8 cellular contexts compared by ENCODE assay signal in the genomic region with DNA sequence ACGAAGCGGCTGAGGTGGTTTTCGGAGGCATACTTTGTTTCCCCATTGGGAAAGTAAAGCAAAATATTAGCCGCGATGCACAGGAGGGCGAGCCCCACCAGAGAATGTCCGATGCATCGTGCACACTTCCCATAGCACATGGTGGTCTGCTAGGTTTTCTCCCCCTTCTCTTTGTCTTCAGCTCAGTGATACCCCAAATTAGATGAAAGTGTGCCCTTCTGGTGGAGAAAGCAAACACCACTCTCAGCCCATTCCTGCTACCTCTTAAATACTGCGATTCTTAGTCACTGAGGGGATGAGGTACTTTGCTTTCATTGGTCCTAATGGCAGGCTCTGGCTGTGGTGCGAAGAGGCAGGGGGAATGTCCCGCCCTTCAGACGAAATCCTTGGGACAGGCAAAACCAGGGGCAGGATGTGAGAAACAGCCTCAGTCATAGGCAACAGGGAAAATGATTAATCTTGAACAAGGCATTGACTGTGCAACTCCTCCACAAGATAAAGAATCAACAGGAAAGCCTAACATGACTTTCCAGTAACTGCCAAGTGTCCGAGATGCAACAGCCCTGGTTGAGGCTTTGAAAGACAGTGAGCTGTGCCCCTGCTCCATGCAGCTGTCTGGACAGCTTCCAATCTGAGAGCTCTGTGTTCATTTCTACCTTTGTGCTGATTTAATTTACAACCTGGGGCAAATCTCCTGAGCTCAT. TPM values are rescaled to one million over a fixed set of nuclear protein-coding genes. Genes with fewer than 3 reads are reported as not detected.
DNase-seq lines count a peak whose midpoint lies in the region; ATAC-seq, FAIRE-seq and TF ChIP-seq lines count a peak whose summit lies in the region.

A gene with protein sequence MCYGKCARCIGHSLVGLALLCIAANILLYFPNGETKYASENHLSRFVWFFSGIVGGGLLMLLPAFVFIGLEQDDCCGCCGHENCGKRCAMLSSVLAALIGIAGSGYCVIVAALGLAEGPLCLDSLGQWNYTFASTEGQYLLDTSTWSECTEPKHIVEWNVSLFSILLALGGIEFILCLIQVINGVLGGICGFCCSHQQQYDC (minus strand): TSS at position 242 of the 704 bp plus-strand sequence. CDS start 102 bp downstream, at position 140.

- in situ Hi-C loops in HepG2 (cut with HindIII; ENCODE audit: extremely low pct_ligation_motif_present, low pct_unique_long_range_greater_than_20kb) = no loop called here
- in situ Hi-C loops in transverse colon (cut with MboI; ENCODE audit: low pct_ligation_motif_present in 1 of 4, low pct_unique_long_range_greater_than_20kb in 1 of 4, low sequenced_read_pairs in 3 of 4) = no loop called here

- H3K27me3 ChIP-seq in bronchial epithelial cell (ENCODE audit: control insufficient read depth, insufficient read depth, low read length) (no peaks in the 10 kb centered on the region), HepG2 (ENCODE audit: control insufficient read depth in 1 of 2, insufficient read depth in 2 of 2, low read length in 2 of 2) (peaks cover 0 to 3% of the 10 kb centered on the region in 2 experiments; a peak in 1 of 5 replicates), transverse colon (no peaks in the 10 kb centered on the region)

- peak within 1 kb of the TSS; percentile 96 for H3K4me2 ChIP-seq in HepG2 (ENCODE audit: low read depth, low read length)

- peak; percentile 96 to 100 for TF ChIP-seq POLR2A in HepG2 (IDR thresholded peaks at IDR 0.05; ENCODE audit: insufficient read depth in 1 of 2, low read depth in 2 of 2, low read length in 2 of 2)
- peak; percentile 65 for TF ChIP-seq POLR2A in transverse colon (IDR thresholded peaks at IDR 0.05)

- DNase-seq in AG04449 (ENCODE audit: low read depth, low spot score) = no peak
- DNase-seq in NCI-H1092 (lab: John Stamatoyannopoulos, UW) = peak; percentile 68
- peak; percentile 99 for DNase-seq in bronchial epithelial cell (ENCODE audit: low read depth)
- DNase-seq in HepG2 (ENCODE audit: low spot score) = peak; percentile 97
- DNase-seq in transverse colon = peak; percentile 57
- DNase-seq in NCI-H1436 (lab: John Stamatoyannopoulos, UW) = no peak
- DNase-seq in stimulated activated CD4-positive, alpha-beta T cell treated with anti-CD3 and anti-CD28 coated beads, Interleukin-12 subunit alpha, Interleukin-12 subunit beta, amount 100 ng/mL, for 4 hours = no peak

- H3K79me2 ChIP-seq in HepG2 (ENCODE audit: insufficient read depth, low read length) = peaks cover 69% of the 10 kb centered on the region

- H4K20me1 ChIP-seq in HepG2 (ENCODE audit: insufficient read depth, low read length) = peaks cover 11% of the 10 kb centered on the region; the same call in 1 of the 2 replicates

- intact Hi-C loops in HepG2 (cut with micrococcal nuclease; ENCODE audit: unreplicated experiment) (loop anchor here (1.0 to 2.0 kb wide), 3 partner anchors 8 to 21 kb away; no protein-coding TSS in a partner anchor), transverse colon (cut with DNase I; ENCODE audit: low total_unique reads) (no loop called here)

- TSS peak; percentile 98 for BruUV-seq in HepG2 (replicated peaks; lab: Mats Ljungman, UMichigan)

- ATAC-seq in HepG2 (peak; percentile 91), HG02840 (IDR thresholded peaks at IDR 0.05; ENCODE audit: low FRiP score, unreplicated experiment) (no peak)

- H3K27ac ChIP-seq in HepG2 (ENCODE audit: extremely low read length, insufficient read depth, low read length) (peak within 1 kb of the TSS; percentile 92), transverse colon (peak within 1 kb of the TSS; percentile 76 to 81 (median 80))

- TF ChIP-seq EP300 in HepG2 (IDR thresholded peaks at IDR 0.05; ENCODE audit: low read depth in 2 of 2, low read length in 2 of 2) (peak; percentile 73 to 80; a peak in 3 of 4 replicates), HepG2 (CRISPR knock-in tag; IDR thresholded peaks at IDR 0.05; ENCODE audit: borderline replicate concordance) (0 out of 2 replicates have a peak, but pooled peaks have one; percentile 51), transverse colon (IDR thresholded peaks at IDR 0.05; ENCODE audit: low read depth) (no peak)

- WGBS in HepG2 (ENCODE audit: low lambda C conversion rate) = 0% methylated on average over 12 of the region's 13 CpGs
- WGBS in transverse colon (ENCODE audit: low coverage in 1 of 2), 2 donors = 26 to 36% methylated on average over 7 to 13 of the region's 13 CpGs

- FAIRE-seq in bronchial epithelial cell (lab: Jason Lieb, UNC) = no peak
- peak; percentile 88 for FAIRE-seq in HepG2 (lab: Jason Lieb, UNC)

- TF ChIP-seq RAD21 in HepG2 (CRISPR knock-in tag; IDR thresholded peaks at IDR 0.05) = no peak; the same call in 1 of the 2 replicates

- POLR2A ChIA-PET in AG04449 (lab: Yijun Ruan, JAX) (no interaction called here), HepG2 (lab: Yijun Ruan, JAX) (interaction anchor here (0.7 to 10.4 kb wide), 11 partner anchors 8 to 153 kb away, joined by 3 to 265 read pairs (median 4); no protein-coding TSS in a partner anchor)

- peak within 1 kb of the TSS; percentile 99 for H3K9ac ChIP-seq in HepG2 (ENCODE audit: insufficient read depth, low read depth, low read length)

- H3K9me3 ChIP-seq in HepG2 (ENCODE audit: low read length) (no peaks in the 10 kb centered on the region), transverse colon (no peaks in the 10 kb centered on the region)

- peak within 1 kb of the TSS; percentile 42 for H3K4me3 ChIP-seq in AG04449 (ENCODE audit: low read depth, low read length)
- H3K4me3 ChIP-seq in bronchial epithelial cell (ENCODE audit: low read depth, low read length) = peak within 1 kb of the TSS; percentile 62
- H3K4me3 ChIP-seq in HepG2 (replicated peaks in 1 of 3; ENCODE audit: insufficient read depth in 1 of 3, low read depth in 2 of 3, low read length in 3 of 3) = peak within 1 kb of the TSS; percentile 78 to 97 (median 82)
- H3K4me3 ChIP-seq in transverse colon = peak within 1 kb of the TSS in 3 of 4 donors; percentile 23 to 38 (median 25)

- CTCF ChIA-PET in AG04449 (lab: Yijun Ruan, JAX) (interaction anchor here (0.8 to 1.1 kb wide), 4 partner anchors 25 to 422 kb away, joined by 3 to 4 read pairs (median 3); no protein-coding TSS in a partner anchor), HepG2 (lab: Yijun Ruan, JAX; ENCODE audit: low intra/inter-chr PET ratio, low total read pairs) (no interaction called here)

- H3K36me3 ChIP-seq in bronchial epithelial cell (ENCODE audit: control insufficient read depth, insufficient read depth, low read length) (peaks cover 2% of the 10 kb centered on the region), HepG2 (replicated peaks in 1 of 2; ENCODE audit: control insufficient read depth in 1 of 2, insufficient read depth in 2 of 2, low read length in 2 of 2) (peaks cover 8 to 33% of the 10 kb centered on the region in 2 experiments), transverse colon (no peaks in the 10 kb centered on the region)

- peaks cover 61% of the 10 kb centered on the region for H3K4me1 ChIP-seq in HepG2 (ENCODE audit: insufficient read depth, low read length)
- peaks cover 0 to 33% (median 12%) of the 10 kb centered on the region in 4 donors for H3K4me1 ChIP-seq in transverse colon

- TF ChIP-seq CTCF in AG04449 (IDR thresholded peaks at IDR 0.05; ENCODE audit: insufficient read depth, low read length, missing control alignments) (no peak), bronchial epithelial cell (IDR thresholded peaks at IDR 0.05; ENCODE audit: insufficient read depth, low read length, severe bottlenecking) (no peak), HepG2 (CRISPR knock-in tag; IDR thresholded peaks at IDR 0.05) (no peak), transverse colon (IDR thresholded peaks at IDR 0.05) (peak in 1 of 5 experiments; percentile 18)

- no peak within 1 kb of the TSS for H2AFZ ChIP-seq in HepG2 (ENCODE audit: low read length)

TF ChIP-seq in HepG2, 621 proteins besides CTCF, POLR2A, EP300 and RAD21 (continues in another document):
- TF ChIP-seq ZNF616 (CRISPR knock-in tag; IDR thresholded peaks at IDR 0.05; ENCODE audit: low read depth) = peak; percentile 85; the same call in 1 of the 2 replicates
- peak; percentile 56 for TF ChIP-seq ZNF777 (CRISPR knock-in tag; IDR thresholded peaks at IDR 0.05)
- TF ChIP-seq HCFC1 (IDR thresholded peaks at IDR 0.05; ENCODE audit: low read depth, low read length) = no peak
- peak; percentile 78 for TF ChIP-seq ZBTB3 (CRISPR knock-in tag; IDR thresholded peaks at IDR 0.05; ENCODE audit: borderline replicate concordance, low read depth)
- TF ChIP-seq MXD4 (CRISPR knock-in tag; IDR thresholded peaks at IDR 0.05) = peak; percentile 53

RNA-seq across cellular contexts. Expression of the gene that starts here (rescaled TPM):
- total RNA-seq in bronchial epithelial cell (23.2 and 63.9 TPM in 2 replicates), HepG2 (2016; rRNA removed; fragmentation: Illumina TruSeq; extraction: Trizol) (226 and 431 TPM in 2 replicates), transverse colon (100 to 1,000 TPM in 1 of 4 donors, 10 to 100 TPM in 3; 21.3 to 109 (median 32.3) TPM)
- total RNA-seq in HepG2 (2016; cell fraction: cytosol; rRNA removed; fragmentation: Illumina TruSeq; extraction: Trizol; ENCODE audit: low read depth) = 208 and 219 TPM in 2 replicates
- total RNA-seq in HepG2 (2016; cell fraction: insoluble cytoplasmic fraction; rRNA removed; fragmentation: Illumina TruSeq; extraction: Trizol) = 231 and 434 TPM in 2 replicates
- total RNA-seq in HepG2 (2016; cell fraction: membrane; rRNA removed; fragmentation: Illumina TruSeq; extraction: Trizol) = 245 and 253 TPM in 2 replicates
- total RNA-seq in HepG2 (2016; cell fraction: nucleus; rRNA removed; fragmentation: Illumina TruSeq; extraction: Trizol) = 420 and 443 TPM in 2 replicates
- polyA plus RNA-seq in HepG2 (2011; rRNA removed) = 1,198 and 1,359 TPM in 2 replicates
- 1,424 and 1,669 TPM in 2 replicates for polyA plus RNA-seq in HepG2 (2011; cell fraction: cytosol; rRNA removed)
- polyA plus RNA-seq in HepG2 (2011; cell fraction: nucleus; rRNA removed) = 327 and 438 TPM in 2 replicates
- polyA plus RNA-seq in HepG2 (2012) = 451 and 486 TPM in 2 replicates
- 115 and 136 TPM in 2 replicates for polyA plus RNA-seq in HepG2 (2016; cell fraction: cytosol; fragmentation: Illumina TruSeq; extraction: Trizol; ENCODE audit: low read depth)
- 218 and 233 TPM in 2 replicates for polyA plus RNA-seq in HepG2 (2016; cell fraction: insoluble cytoplasmic fraction; fragmentation: Illumina TruSeq; extraction: Trizol; ENCODE audit: low read depth)
- 148 and 158 TPM in 2 replicates for polyA plus RNA-seq in HepG2 (2016; cell fraction: membrane; fragmentation: Illumina TruSeq; extraction: Trizol; ENCODE audit: low read depth)
- polyA plus RNA-seq in HepG2 (2016; cell fraction: nucleus; fragmentation: Illumina TruSeq; extraction: Trizol; ENCODE audit: insufficient read depth, low read depth) = 564 and 601 TPM in 2 replicates
- 1,057 and 2,299 TPM in 2 replicates for polyA minus RNA-seq in HepG2 (2011; rRNA and poly(A)+ RNA removed; ENCODE audit: low replicate concordance)
- polyA minus RNA-seq in HepG2 (2011; cell fraction: cytosol; rRNA and poly(A)+ RNA removed) = 560 and 611 TPM in 2 replicates
- 379 and 448 TPM in 2 replicates for polyA minus RNA-seq in HepG2 (2011; cell fraction: nucleus; rRNA and poly(A)+ RNA removed)

Comparison
In these comparisons a context has a peak if more than half of its experiments do, and no peak if none do; other contexts are left out.
1. DNase-seq: peak in NCI-H1092 (single experiment), bronchial epithelial cell (single experiment), HepG2 (single experiment) and transverse colon (single experiment); none in AG04449 (single experiment), NCI-H1436 (single experiment) and stimulated activated CD4-positive, alpha-beta T cell treated with anti-CD3 and anti-CD28 coated beads, Interleukin-12 subunit alpha, Interleukin-12 subunit beta, amount 100 ng/mL, for 4 hours (single experiment).
2. H3K4me3 ChIP-seq: peak in every context shown above with its lines; median percentile 82 in HepG2; 62 in bronchial epithelial cell; 42 in AG04449; 25 in transverse colon.